In genomic region chr18:2091937-2092336, GRCh38 we compare ENCODE assay signal across 1 cellular context.
TF ChIP-seq lines count a peak whose summit lies in the region.

No MANE protein-coding gene starts in this region.

TF ChIP-seq in WTC11, 78 proteins besides CTCF, POLR2A, EP300 and RAD21 (continued from another document):
- TF ChIP-seq, protein P1, sequence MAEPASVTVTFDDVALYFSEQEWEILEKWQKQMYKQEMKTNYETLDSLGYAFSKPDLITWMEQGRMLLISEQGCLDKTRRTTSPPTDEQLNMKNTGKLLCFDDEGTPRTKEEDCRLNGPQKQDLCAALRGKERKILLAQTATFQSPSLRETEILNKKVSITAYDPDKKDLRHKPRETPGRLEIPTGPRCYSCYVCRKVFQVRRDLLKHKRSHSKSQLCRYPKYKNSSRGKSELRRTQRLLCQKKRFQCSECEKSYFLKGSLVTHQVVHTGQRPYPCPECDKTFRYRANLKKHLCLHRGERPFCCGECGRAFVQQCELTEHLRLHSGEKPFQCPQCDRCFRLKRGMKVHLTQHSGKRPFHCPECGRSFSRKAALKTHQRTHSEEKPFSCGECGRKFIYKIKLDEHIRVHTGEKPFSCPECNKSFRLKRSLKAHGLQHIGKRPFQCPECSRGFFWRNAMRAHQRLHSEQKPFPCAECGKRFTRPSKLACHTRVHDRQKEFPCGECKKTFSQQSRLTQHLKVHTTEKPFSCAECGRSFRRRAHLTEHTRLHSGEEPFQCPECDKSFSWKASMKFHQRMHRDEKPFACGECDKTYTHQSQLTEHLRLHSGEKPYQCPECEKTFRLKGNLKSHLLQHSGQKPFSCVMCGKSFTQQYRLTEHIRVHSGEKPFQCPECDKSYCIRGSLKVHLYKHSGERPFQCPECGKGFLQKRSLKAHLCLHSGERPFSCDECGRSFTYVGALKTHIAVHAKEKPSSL (CRISPR knock-in tag; conservative IDR thresholded peaks at IDR 0.05): no peak
- no peak for TF ChIP-seq JUN (CRISPR knock-in tag; IDR thresholded peaks at IDR 0.05)
- TF ChIP-seq FOXP1 (CRISPR knock-in tag; IDR thresholded peaks at IDR 0.05; ENCODE audit: borderline replicate concordance): no peak
- TF ChIP-seq, protein P2, sequence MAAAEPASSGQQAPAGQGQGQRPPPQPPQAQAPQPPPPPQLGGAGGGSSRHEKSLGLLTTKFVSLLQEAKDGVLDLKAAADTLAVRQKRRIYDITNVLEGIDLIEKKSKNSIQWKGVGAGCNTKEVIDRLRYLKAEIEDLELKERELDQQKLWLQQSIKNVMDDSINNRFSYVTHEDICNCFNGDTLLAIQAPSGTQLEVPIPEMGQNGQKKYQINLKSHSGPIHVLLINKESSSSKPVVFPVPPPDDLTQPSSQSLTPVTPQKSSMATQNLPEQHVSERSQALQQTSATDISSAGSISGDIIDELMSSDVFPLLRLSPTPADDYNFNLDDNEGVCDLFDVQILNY (CRISPR knock-in tag; IDR thresholded peaks at IDR 0.05): no peak
- TF ChIP-seq, protein P3, sequence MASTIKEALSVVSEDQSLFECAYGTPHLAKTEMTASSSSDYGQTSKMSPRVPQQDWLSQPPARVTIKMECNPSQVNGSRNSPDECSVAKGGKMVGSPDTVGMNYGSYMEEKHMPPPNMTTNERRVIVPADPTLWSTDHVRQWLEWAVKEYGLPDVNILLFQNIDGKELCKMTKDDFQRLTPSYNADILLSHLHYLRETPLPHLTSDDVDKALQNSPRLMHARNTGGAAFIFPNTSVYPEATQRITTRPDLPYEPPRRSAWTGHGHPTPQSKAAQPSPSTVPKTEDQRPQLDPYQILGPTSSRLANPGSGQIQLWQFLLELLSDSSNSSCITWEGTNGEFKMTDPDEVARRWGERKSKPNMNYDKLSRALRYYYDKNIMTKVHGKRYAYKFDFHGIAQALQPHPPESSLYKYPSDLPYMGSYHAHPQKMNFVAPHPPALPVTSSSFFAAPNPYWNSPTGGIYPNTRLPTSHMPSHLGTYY (CRISPR knock-in tag; IDR thresholded peaks at IDR 0.05): no peak
- TF ChIP-seq, protein P4, sequence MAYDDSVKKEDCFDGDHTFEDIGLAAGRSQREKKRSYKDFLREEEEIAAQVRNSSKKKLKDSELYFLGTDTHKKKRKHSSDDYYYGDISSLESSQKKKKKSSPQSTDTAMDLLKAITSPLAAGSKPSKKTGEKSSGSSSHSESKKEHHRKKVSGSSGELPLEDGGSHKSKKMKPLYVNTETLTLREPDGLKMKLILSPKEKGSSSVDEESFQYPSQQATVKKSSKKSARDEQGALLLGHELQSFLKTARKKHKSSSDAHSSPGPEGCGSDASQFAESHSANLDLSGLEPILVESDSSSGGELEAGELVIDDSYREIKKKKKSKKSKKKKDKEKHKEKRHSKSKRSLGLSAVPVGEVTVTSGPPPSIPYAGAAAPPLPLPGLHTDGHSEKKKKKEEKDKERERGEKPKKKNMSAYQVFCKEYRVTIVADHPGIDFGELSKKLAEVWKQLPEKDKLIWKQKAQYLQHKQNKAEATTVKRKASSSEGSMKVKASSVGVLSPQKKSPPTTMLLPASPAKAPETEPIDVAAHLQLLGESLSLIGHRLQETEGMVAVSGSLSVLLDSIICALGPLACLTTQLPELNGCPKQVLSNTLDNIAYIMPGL (CRISPR knock-in tag; IDR thresholded peaks at IDR 0.05): no peak
- TF ChIP-seq TP53 (CRISPR knock-in tag; IDR thresholded peaks at IDR 0.05): no peak
- no peak for TF ChIP-seq IRF2 (CRISPR knock-in tag; IDR thresholded peaks at IDR 0.05; ENCODE audit: borderline replicate concordance, low read depth)
